3 cellular contexts compared by ENCODE assay signal in genomic region chr16:1073262-1073558, GRCh38.
TF ChIP-seq lines count a peak whose summit lies in the region.

No MANE protein-coding gene starts in this region.

TF ChIP-seq in GM23338, 12 proteins besides CTCF, POLR2A, EP300 and RAD21 (continues in another document):
- TF ChIP-seq ETS1 (IDR thresholded peaks at IDR 0.05) (no peak), JUNB (IDR thresholded peaks at IDR 0.05; ENCODE audit: unreplicated experiment) (no peak), CREB1 (CRISPR knock-in tag; IDR thresholded peaks at IDR 0.05; ENCODE audit: low read depth) (no peak), EZH2 (IDR thresholded peaks at IDR 0.05; ENCODE audit: low read depth, unreplicated experiment) (no peak), POLR2AphosphoS5 (IDR thresholded peaks at IDR 0.05; ENCODE audit: low read depth) (no peak), EZH2phosphoT487 (IDR thresholded peaks at IDR 0.05; ENCODE audit: unreplicated experiment) (no peak), ZNF331 (CRISPR knock-in tag; IDR thresholded peaks at IDR 0.05; ENCODE audit: low read depth) (no peak), ZNF114 (CRISPR knock-in tag; IDR thresholded peaks at IDR 0.05) (no peak)
- TF ChIP-seq, protein P1, sequence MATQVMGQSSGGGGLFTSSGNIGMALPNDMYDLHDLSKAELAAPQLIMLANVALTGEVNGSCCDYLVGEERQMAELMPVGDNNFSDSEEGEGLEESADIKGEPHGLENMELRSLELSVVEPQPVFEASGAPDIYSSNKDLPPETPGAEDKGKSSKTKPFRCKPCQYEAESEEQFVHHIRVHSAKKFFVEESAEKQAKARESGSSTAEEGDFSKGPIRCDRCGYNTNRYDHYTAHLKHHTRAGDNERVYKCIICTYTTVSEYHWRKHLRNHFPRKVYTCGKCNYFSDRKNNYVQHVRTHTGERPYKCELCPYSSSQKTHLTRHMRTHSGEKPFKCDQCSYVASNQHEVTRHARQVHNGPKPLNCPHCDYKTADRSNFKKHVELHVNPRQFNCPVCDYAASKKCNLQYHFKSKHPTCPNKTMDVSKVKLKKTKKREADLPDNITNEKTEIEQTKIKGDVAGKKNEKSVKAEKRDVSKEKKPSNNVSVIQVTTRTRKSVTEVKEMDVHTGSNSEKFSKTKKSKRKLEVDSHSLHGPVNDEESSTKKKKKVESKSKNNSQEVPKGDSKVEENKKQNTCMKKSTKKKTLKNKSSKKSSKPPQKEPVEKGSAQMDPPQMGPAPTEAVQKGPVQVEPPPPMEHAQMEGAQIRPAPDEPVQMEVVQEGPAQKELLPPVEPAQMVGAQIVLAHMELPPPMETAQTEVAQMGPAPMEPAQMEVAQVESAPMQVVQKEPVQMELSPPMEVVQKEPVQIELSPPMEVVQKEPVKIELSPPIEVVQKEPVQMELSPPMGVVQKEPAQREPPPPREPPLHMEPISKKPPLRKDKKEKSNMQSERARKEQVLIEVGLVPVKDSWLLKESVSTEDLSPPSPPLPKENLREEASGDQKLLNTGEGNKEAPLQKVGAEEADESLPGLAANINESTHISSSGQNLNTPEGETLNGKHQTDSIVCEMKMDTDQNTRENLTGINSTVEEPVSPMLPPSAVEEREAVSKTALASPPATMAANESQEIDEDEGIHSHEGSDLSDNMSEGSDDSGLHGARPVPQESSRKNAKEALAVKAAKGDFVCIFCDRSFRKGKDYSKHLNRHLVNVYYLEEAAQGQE (IDR thresholded peaks at IDR 0.05; ENCODE audit: unreplicated experiment): no peak

TF ChIP-seq in HCT116, 20 proteins besides CTCF, POLR2A, EP300 and RAD21:
- TF ChIP-seq SRF (IDR thresholded peaks at IDR 0.05; ENCODE audit: low read depth) (no peak), ZNF274 (IDR thresholded peaks at IDR 0.05; ENCODE audit: low read depth, low read length) (no peak), ATF3 (IDR thresholded peaks at IDR 0.05) (no peak), ELF1 (IDR thresholded peaks at IDR 0.05; ENCODE audit: borderline replicate concordance, low read depth) (no peak)

TF ChIP-seq in H1, 55 proteins besides CTCF, POLR2A, EP300 and RAD21:
- TF ChIP-seq USF2 (IDR thresholded peaks at IDR 0.05; ENCODE audit: low read length) (no peak), FOSL1 (IDR thresholded peaks at IDR 0.05; ENCODE audit: insufficient read depth, low read depth, low read length) (no peak), ATF2 (IDR thresholded peaks at IDR 0.05; ENCODE audit: low read length) (no peak), NANOG (IDR thresholded peaks at IDR 0.05; ENCODE audit: insufficient read depth, low read depth, low read length, poor library complexity, severe bottlenecking) (no peak), SP4 (IDR thresholded peaks at IDR 0.05; ENCODE audit: low read length) (no peak), TAF1 (IDR thresholded peaks at IDR 0.05; ENCODE audit: low read depth, low read length) (no peak), GTF2F1 (IDR thresholded peaks at IDR 0.05; ENCODE audit: borderline replicate concordance, low read depth, low read length) (no peak), TAF7 (optimal IDR thresholded peaks at IDR 0.05; ENCODE audit: borderline replicate concordance, low read depth, low read length) (no peak), RXRA (IDR thresholded peaks at IDR 0.05; ENCODE audit: insufficient read depth, low read depth, low read length) (no peak), SP1 (IDR thresholded peaks at IDR 0.05; ENCODE audit: low read depth, low read length) (no peak), E2F6 (IDR thresholded peaks at IDR 0.05) (no peak), TBP (IDR thresholded peaks at IDR 0.05; ENCODE audit: low read depth, low read length) (no peak), NRF1 (IDR thresholded peaks at IDR 0.05; ENCODE audit: low read depth, low read length) (no peak), CHD1 (IDR thresholded peaks at IDR 0.05; ENCODE audit: low read depth, low read length) (no peak), TCF12 (IDR thresholded peaks at IDR 0.05; ENCODE audit: low read depth, low read length) (no peak), MAFK (IDR thresholded peaks at IDR 0.05; ENCODE audit: low read depth, low read length) (no peak)
